In genomic region chr15:100890850-100891249, GRCh38 we compare ENCODE assay signal across 21 cellular contexts. TPM values are rescaled to one million over a fixed set of nuclear protein-coding genes. Genes with fewer than 3 reads are reported as not detected.
"Had no signal": no experiment of that assay in that cellular context is flagged by ENCODE, and none has a peak within 500 bp of the region (broad histone marks: within the 10 kb centered on the region; RNA-seq: fewer than 3 reads in every experiment).

No MANE protein-coding gene starts in this region.

- H3K27ac ChIP-seq: cardiac muscle cell, foreskin keratinocyte, lower lobe of right lung, suprapubic skin, transverse colon had no signal

- H3K27ac Mint-ChIP-seq: activated naive CD8-positive, alpha-beta T cell; activated T-cell treated with anti-CD3 and anti-CD28 coated beads, Interleukin-2, amount 50 U/mL, for 72 hours; effector memory CD8-positive, alpha-beta T cell; natural killer cell had no signal

- H3K4me3 ChIP-seq: cardiac muscle cell, lower lobe of right lung, suprapubic skin, transverse colon, vagina had no signal

- H3K27me3 ChIP-seq: foreskin keratinocyte, vagina had no signal

- H3K36me3 ChIP-seq: cardiac muscle cell, lower lobe of right lung, suprapubic skin, transverse colon, vagina had no signal

- H3K36me3 Mint-ChIP-seq: activated naive CD8-positive, alpha-beta T cell; natural killer cell had no signal

- DNase-seq: activated CD4-positive, alpha-beta T cell treated with anti-CD3 and anti-CD28 coated beads, Interleukin-2, amount 50 U/mL, for 1 hour; activated CD4-positive, CD25-positive, alpha-beta regulatory T cell treated with anti-CD3 and anti-CD28 coated beads, Interleukin-2, amount 50 U/mL, for 72 hours; activated CD8-positive, alpha-beta memory T cell treated with anti-CD3 and anti-CD28 coated beads for 24 hours; activated CD8-positive, alpha-beta memory T cell treated with anti-CD3 and anti-CD28 coated beads, Interleukin-2, amount 50 U/mL, for 48 hours; activated gamma-delta T cell; activated T-cell treated with anti-CD3 and anti-CD28 coated beads, Interleukin-2, amount 50 U/mL, for 72 hours; effector memory CD8-positive, alpha-beta T cell; foreskin keratinocyte; glutamatergic neuron; lower lobe of right lung; natural killer cell; retina; stimulated activated CD4-positive, alpha-beta T cell treated with anti-CD3 and anti-CD28 coated beads, Interleukin-2, amount 100 ng/mL, for 24 hours; stimulated activated naive CD8-positive, alpha-beta T cell treated with anti-CD3 and anti-CD28 coated beads, Interleukin-15, Interleukin-2, amounts not matched to agents 100 U/mL and 50 U/mL, for 24 hours; T-helper 1 cell; T-helper 9 cell; transverse colon had no signal

- H3K9me3 ChIP-seq: lower lobe of right lung, suprapubic skin, transverse colon, vagina had no signal

- H3K4me1 Mint-ChIP-seq: natural killer cell had no signal

- H3K9me3 Mint-ChIP-seq: activated T-cell treated with anti-CD3 and anti-CD28 coated beads, Interleukin-2, amount 50 U/mL, for 72 hours; effector memory CD8-positive, alpha-beta T cell; natural killer cell had no signal

- H3K4me3 Mint-ChIP-seq: activated naive CD8-positive, alpha-beta T cell; activated T-cell treated with anti-CD3 and anti-CD28 coated beads, Interleukin-2, amount 50 U/mL, for 72 hours; effector memory CD8-positive, alpha-beta T cell; natural killer cell had no signal

RNA-seq across cellular contexts. Expression of gene ALDH1A3, which starts 11.2 kb away (rescaled TPM):
- total RNA-seq: cardiac muscle cell, natural killer cell had no signal
